ENCODE assay signal across 7 cellular contexts in genomic region chr9:137294684-137295312, GRCh38. TPM values are rescaled to one million over a fixed set of nuclear protein-coding genes. Genes with fewer than 3 reads are reported as not detected.
A peak's percentile ranks its signal among the peaks of the same experiment; 100 is the strongest.
DNase-seq lines count a peak whose midpoint lies in the region; ATAC-seq, FAIRE-seq and TF ChIP-seq lines count a peak whose summit lies in the region.

No MANE protein-coding gene starts in this region.

- H4K8ac ChIP-seq in H1 (ENCODE audit: extremely low read depth, insufficient read depth, low read length), result peak overlapping the region; percentile 83; the same call in 1 of the 2 replicates

- H3K9me2 ChIP-seq in OCI-LY1 (ENCODE audit: low read depth, low read length), result no peaks in the 10 kb centered on the region

- DNase-seq in GM10248 (ENCODE audit: extremely low spot score) (no peak), H1 (ENCODE audit: low read depth in 1 of 2, low spot score in 2 of 2) (no peak), neural crest cell (ENCODE audit: low read depth, low spot score) (no peak), D341Med (ENCODE audit: low spot score) (no peak)

- H3K27me3 Mint-ChIP-seq in neural crest cell (ENCODE audit: low read depth), result peaks cover 21% of the 10 kb centered on the region

- no peaks in the 10 kb centered on the region for H3K79me1 ChIP-seq in H1 (ENCODE audit: low read depth, low read length)

- peak overlapping the region; percentile 6 for H3K4ac ChIP-seq in H1 (replicated peaks; ENCODE audit: insufficient read length, low read depth, low read length)

- peaks cover 30% of the 10 kb centered on the region for H3K4me1 Mint-ChIP-seq in neural crest cell

- H3K18ac ChIP-seq in H1 (ENCODE audit: extremely low read depth, low read length), result peak overlapping the region; percentile 52; the same call in 1 of the 2 replicates

- H3K23me2 ChIP-seq in H1 (ENCODE audit: low read depth, low read length), result peaks cover 4% of the 10 kb centered on the region; the same call in 1 of the 2 replicates

- CTCF ChIA-PET in GM10248 (lab: Yijun Ruan, JAX) (interaction anchor here (0.9 to 1.4 kb wide), 2 partner anchors 128 to 260 kb away, joined by 3 read pairs; partner anchors contain the start of gene EXD3), H1 (lab: Charles Lee; ENCODE audit: partially characterized antibody) (interaction anchor here (0.7 to 2.7 kb wide), 7 partner anchors 24 to 294 kb away, joined by 3 to 7 read pairs (median 3); no protein-coding TSS in a partner anchor)

- H2BK15ac ChIP-seq in H1 (ENCODE audit: low read length), result peak overlapping the region; percentile 95; the same call in 1 of the 2 replicates

- H3F3A ChIP-seq in OCI-LY1 (ENCODE audit: insufficient read depth, low read length), result no peaks in the 10 kb centered on the region

- H3K79me2 ChIP-seq in OCI-LY1 (ENCODE audit: insufficient read depth, low read length) (no peaks in the 10 kb centered on the region), H1 (ENCODE audit: control insufficient read depth in 1 of 2, insufficient read depth in 2 of 2, low read length in 2 of 2) (no peaks in the 10 kb centered on the region)

- H3K9me3 Mint-ChIP-seq in neural crest cell, result no peaks in the 10 kb centered on the region

- H3K9me3 ChIP-seq in OCI-LY1 (ENCODE audit: low read length), result no peaks in the 10 kb centered on the region
- peaks cover 0 to 4% of the 10 kb centered on the region in 2 experiments; a peak in 2 of 4 replicates for H3K9me3 ChIP-seq in H1 (ENCODE audit: insufficient read depth in 2 of 2, low read depth in 1 of 2, low read length in 1 of 2)

- no peak overlapping the region for H4K5ac ChIP-seq in H1 (ENCODE audit: insufficient read length, low read depth, low read length)

- H2BK5ac ChIP-seq in H1 (ENCODE audit: low read depth, low read length), result no peak overlapping the region

- peaks cover 12% of the 10 kb centered on the region; the same call in 1 of the 2 replicates for H3K27me3 ChIP-seq in OCI-LY1 (ENCODE audit: insufficient read depth, low read length)
- H3K27me3 ChIP-seq in H1 (replicated peaks in 1 of 4; ENCODE audit: control insufficient read depth in 3 of 4, extremely low read depth in 1 of 4, insufficient read depth in 3 of 4, low read length in 3 of 4), result peaks cover 0 to 24% (median 12%) of the 10 kb centered on the region in 4 experiments; a peak in 5 of 7 replicates

- H3K56ac ChIP-seq in H1 (replicated peaks; ENCODE audit: insufficient read length, low read depth, low read length), result no peak overlapping the region

- H4K91ac ChIP-seq in H1 (replicated peaks; ENCODE audit: insufficient read length, low read length), result peak overlapping the region; percentile 79

- H3K4me3 ChIP-seq in OCI-LY1 (ENCODE audit: low read depth, low read length, poor library complexity, severe bottlenecking), result no peak overlapping the region
- peak overlapping the region in 2 of 4 experiments; percentile 10 to 60; a peak in 2 of 8 replicates for H3K4me3 ChIP-seq in H1 (ENCODE audit: extremely low read depth in 1 of 4, insufficient read depth in 2 of 4, low read depth in 3 of 4, low read length in 4 of 4)

- H3K4me2 ChIP-seq in OCI-LY1 (ENCODE audit: low read length) (peak overlapping the region; percentile 40; the same call in 1 of the 2 replicates), H1 (ENCODE audit: insufficient read depth in 1 of 2, low read depth in 2 of 2, low read length in 2 of 2) (peak overlapping the region; percentile 30 to 63)

- TF ChIP-seq CTCF in GM10248 (IDR thresholded peaks at IDR 0.05; ENCODE audit: control extremely low read depth, extremely low read depth, low read depth, missing control alignments) (peak; percentile 28), OCI-LY1 (IDR thresholded peaks at IDR 0.05; ENCODE audit: low read length) (no peak), H1 (IDR thresholded peaks at IDR 0.05; ENCODE audit: control extremely low read depth in 1 of 3, insufficient read depth in 1 of 3, low read depth in 1 of 3, low read length in 3 of 3) (peak in 1 of 3 experiments; percentile 18; a peak in 1 of 4 replicates), neural crest cell (conservative IDR thresholded peaks at IDR 0.05) (peak; percentile 45)

- H3K27ac ChIP-seq in OCI-LY1 (ENCODE audit: low read depth, low read length, poor library complexity, severe bottlenecking) (no peak overlapping the region), H1 (ENCODE audit: low read depth, low read length) (no peak overlapping the region)

- H3K9ac ChIP-seq in OCI-LY1 (ENCODE audit: low read length) (no peak overlapping the region), H1 (replicated peaks in 1 of 4; ENCODE audit: extremely low read depth in 1 of 4, low read depth in 3 of 4, low read length in 3 of 4) (no peak overlapping the region)

- peaks cover under 1% of the 10 kb centered on the region for H3K36me3 Mint-ChIP-seq in neural crest cell (ENCODE audit: low read depth)

- H3K36me3 ChIP-seq in OCI-LY1 (ENCODE audit: insufficient read depth, low read length) (no peaks in the 10 kb centered on the region), H1 (ENCODE audit: control insufficient read depth in 2 of 4, insufficient read depth in 4 of 4, low read length in 3 of 4) (no peaks in the 10 kb centered on the region)

- FAIRE-seq in H1 (lab: Jason Lieb, UNC), result no peak

- H2AFZ ChIP-seq in OCI-LY1 (ENCODE audit: low read length) (no peak overlapping the region), H1 (ENCODE audit: low read length) (no peak overlapping the region)

- no peak overlapping the region for H3K27ac Mint-ChIP-seq in neural crest cell (ENCODE audit: unreplicated experiment)

- 40% methylated on average over 32 of the region's 39 CpGs; no CpG with 5 or more reads in 1 of the 2 experiments for WGBS in H1 (ENCODE audit: extremely low coverage in 1 of 2, insufficient coverage in 1 of 2, insufficient read length in 1 of 2, insufficient replicate concordance in 2 of 2, low coverage in 1 of 2, low lambda C conversion rate in 2 of 2, missing lambda C conversion rate in 1 of 2), 2 experiments

- no peak overlapping the region for H3K14ac ChIP-seq in H1 (ENCODE audit: insufficient read length)

- no peak overlapping the region for H3K23ac ChIP-seq in H1 (ENCODE audit: insufficient read length)

- H2BK20ac ChIP-seq in H1 (ENCODE audit: low read length), result peak overlapping the region; percentile 99; the same call in 1 of the 2 replicates

- H2BK120ac ChIP-seq in H1 (replicated peaks; ENCODE audit: low read depth, low read length), result no peak overlapping the region

- ATAC-seq in GM18511 (IDR thresholded peaks at IDR 0.05; ENCODE audit: unreplicated experiment) (no peak), HG02973 (IDR thresholded peaks at IDR 0.05; ENCODE audit: unreplicated experiment) (no peak)

- TF ChIP-seq POLR2A in H1 (IDR thresholded peaks at IDR 0.05; ENCODE audit: control extremely low read depth in 1 of 2, low read depth in 2 of 2, low read length in 2 of 2), result no peak

- TF ChIP-seq RAD21 in H1 (IDR thresholded peaks at IDR 0.05 in 1 of 2, conservative IDR thresholded peaks at IDR 0.05 in 1 of 2; ENCODE audit: low read depth in 2 of 2, low read length in 2 of 2), result peak in 1 of 2 experiments; percentile 39; a peak in 3 of 4 replicates

- POLR2A ChIA-PET in GM10248 (lab: Yijun Ruan, JAX), result interaction anchor here (0.6 kb wide), 1 partner anchor 54 kb away, joined by 3 read pairs; no protein-coding TSS in a partner anchor
- POLR2A ChIA-PET in H1 (lab: Charles Lee; ENCODE audit: partially characterized antibody), result no interaction called here

- H3K4me3 Mint-ChIP-seq in neural crest cell, result peak overlapping the region; percentile 81

- H4K20me1 ChIP-seq in OCI-LY1 (ENCODE audit: insufficient read depth, low read length) (no peaks in the 10 kb centered on the region), H1 (replicated peaks in 1 of 2; ENCODE audit: control insufficient read depth in 1 of 2, insufficient read depth in 2 of 2, low read length in 2 of 2) (peaks cover 3 to 8% of the 10 kb centered on the region in 2 experiments)

- TF ChIP-seq EP300 in H1 (IDR thresholded peaks at IDR 0.05; ENCODE audit: borderline replicate concordance in 1 of 2, low read depth in 2 of 2, low read length in 2 of 2), result no peak

- H2AK5ac ChIP-seq in H1 (ENCODE audit: low read depth, low read length), result no peak overlapping the region

- peak overlapping the region; percentile 94; the same call in 1 of the 2 replicates for H2BK12ac ChIP-seq in H1 (ENCODE audit: low read depth, low read length)

- H3K4me1 ChIP-seq in OCI-LY1 (ENCODE audit: insufficient read depth, low read length, severe bottlenecking) (no peaks in the 10 kb centered on the region), H1 (replicated peaks in 1 of 4; ENCODE audit: control insufficient read depth in 3 of 4, insufficient read depth in 4 of 4, low read length in 3 of 4) (peaks cover 3 to 28% (median 24%) of the 10 kb centered on the region in 4 experiments)

RNA-seq across cellular contexts. Expression of gene NRARP, which starts 7.3 kb away (rescaled TPM):
- 35.4 and 37.2 TPM in 2 replicates for total RNA-seq in H1 (2021; fragmentation: NEBNext Ultra II Directional; extraction: Animal tissue kit (Norgen Biotek cat#: 25700))
- 32.5 and 52.0 TPM in 2 replicates for polyA plus RNA-seq in H1 (2011; rRNA removed)
- polyA plus RNA-seq in H1 (2011; cell fraction: cytosol; rRNA removed), result 27.2 TPM
- polyA plus RNA-seq in H1 (2011; cell fraction: nucleus; rRNA removed), result 23.8 TPM
- 13.6 to 21.0 TPM (median 17.4 TPM) in 4 replicates for polyA plus RNA-seq in H1 (2012, experiment 1 of 2)
- polyA plus RNA-seq in H1 (2012, experiment 2 of 2), result 10.2 TPM
- 18.6 TPM for polyA plus RNA-seq in H1 (2013, experiment 1 of 2)
- polyA plus RNA-seq in H1 (2013, experiment 2 of 2), result 18.9 TPM
- polyA minus RNA-seq in H1 (2011; rRNA and poly(A)+ RNA removed), result 4.4 and 6.2 TPM in 2 replicates
- polyA minus RNA-seq in H1 (2011; cell fraction: cytosol; rRNA and poly(A)+ RNA removed), result 23.5 TPM
- polyA minus RNA-seq in H1 (2011; cell fraction: nucleus; rRNA and poly(A)+ RNA removed), result 36.3 TPM
- 31.7 and 33.7 TPM in 2 replicates for total RNA-seq in neural crest cell

RNA-seq across cellular contexts. Expression of gene TOR4A, which starts 17.3 kb away (rescaled TPM):
- 9.2 and 9.3 TPM in 2 replicates for total RNA-seq in H1 (2021; fragmentation: NEBNext Ultra II Directional; extraction: Animal tissue kit (Norgen Biotek cat#: 25700))
- polyA plus RNA-seq in H1 (2011; rRNA removed), result 8.4 and 11.4 TPM in 2 replicates
- polyA plus RNA-seq in H1 (2011; cell fraction: cytosol; rRNA removed), result 6.6 TPM
- polyA plus RNA-seq in H1 (2011; cell fraction: nucleus; rRNA removed), result 11.1 TPM
- 3.5 to 6.6 TPM (median 5.8 TPM) in 4 replicates for polyA plus RNA-seq in H1 (2012, experiment 1 of 2)
- polyA plus RNA-seq in H1 (2012, experiment 2 of 2), result 5.1 TPM
- 12.1 TPM for polyA plus RNA-seq in H1 (2013, experiment 1 of 2)
- 12.3 TPM for polyA plus RNA-seq in H1 (2013, experiment 2 of 2)
- 2.7 TPM in 2 replicates for polyA minus RNA-seq in H1 (2011; rRNA and poly(A)+ RNA removed)
- polyA minus RNA-seq in H1 (2011; cell fraction: cytosol; rRNA and poly(A)+ RNA removed), result 10.6 TPM
- polyA minus RNA-seq in H1 (2011; cell fraction: nucleus; rRNA and poly(A)+ RNA removed), result 9.7 TPM
- total RNA-seq in neural crest cell, result 0.75 and 0.86 TPM in 2 replicates

RNA-seq across cellular contexts. Expression of gene NELFB, which starts 39.7 kb away (rescaled TPM):
- 70.8 and 78.0 TPM in 2 replicates for total RNA-seq in H1 (2021; fragmentation: NEBNext Ultra II Directional; extraction: Animal tissue kit (Norgen Biotek cat#: 25700))
- polyA plus RNA-seq in H1 (2011; rRNA removed), result 57.6 and 86.5 TPM in 2 replicates
- 76.0 TPM for polyA plus RNA-seq in H1 (2011; cell fraction: cytosol; rRNA removed)
- polyA plus RNA-seq in H1 (2011; cell fraction: nucleus; rRNA removed), result 88.6 TPM
- polyA plus RNA-seq in H1 (2012, experiment 1 of 2), result 60.2 to 87.1 TPM (median 80.4 TPM) in 4 replicates
- polyA plus RNA-seq in H1 (2012, experiment 2 of 2), result 79.8 TPM
- polyA plus RNA-seq in H1 (2013, experiment 1 of 2), result 37.9 TPM
- polyA plus RNA-seq in H1 (2013, experiment 2 of 2), result 37.5 TPM
- polyA minus RNA-seq in H1 (2011; rRNA and poly(A)+ RNA removed), result 38.7 and 47.9 TPM in 2 replicates
- 49.8 TPM for polyA minus RNA-seq in H1 (2011; cell fraction: cytosol; rRNA and poly(A)+ RNA removed)
- 27.2 TPM for polyA minus RNA-seq in H1 (2011; cell fraction: nucleus; rRNA and poly(A)+ RNA removed)
- 76.7 and 79.0 TPM in 2 replicates for total RNA-seq in neural crest cell

RNA-seq across cellular contexts. Expression of gene STPG3, which starts 43.7 kb away (rescaled TPM):
- total RNA-seq in H1 (2021; fragmentation: NEBNext Ultra II Directional; extraction: Animal tissue kit (Norgen Biotek cat#: 25700)), result not detected in 2 replicates
- 0.14 TPM in 1 of 2 replicates, not detected in the other for polyA plus RNA-seq in H1 (2011; rRNA removed)
- polyA plus RNA-seq in H1 (2011; cell fraction: cytosol; rRNA removed), result not detected
- 0.43 TPM for polyA plus RNA-seq in H1 (2011; cell fraction: nucleus; rRNA removed)
- 0.42 to 0.67 TPM (median 0.61 TPM) in 3 of 4 replicates, not detected in the other for polyA plus RNA-seq in H1 (2012, experiment 1 of 2)
- 0.30 TPM for polyA plus RNA-seq in H1 (2012, experiment 2 of 2)
- polyA plus RNA-seq in H1 (2013, experiment 1 of 2), result 0.06 TPM
- not detected for polyA plus RNA-seq in H1 (2013, experiment 2 of 2)
- polyA minus RNA-seq in H1 (2011; rRNA and poly(A)+ RNA removed), result not detected in 2 replicates
- polyA minus RNA-seq in H1 (2011; cell fraction: cytosol; rRNA and poly(A)+ RNA removed), result not detected
- polyA minus RNA-seq in H1 (2011; cell fraction: nucleus; rRNA and poly(A)+ RNA removed), result not detected
- total RNA-seq in neural crest cell, result 0.26 TPM in 1 of 2 replicates, not detected in the other

RNA-seq across cellular contexts. Expression of gene TUBB4B, which starts 53.7 kb away (rescaled TPM):
- 307 and 311 TPM in 2 replicates for total RNA-seq in H1 (2021; fragmentation: NEBNext Ultra II Directional; extraction: Animal tissue kit (Norgen Biotek cat#: 25700))
- polyA plus RNA-seq in H1 (2011; rRNA removed), result 280 and 342 TPM in 2 replicates
- polyA plus RNA-seq in H1 (2011; cell fraction: cytosol; rRNA removed), result 348 TPM
- polyA plus RNA-seq in H1 (2011; cell fraction: nucleus; rRNA removed), result 340 TPM
- polyA plus RNA-seq in H1 (2012, experiment 1 of 2), result 226 to 351 TPM (median 341 TPM) in 4 replicates
- 349 TPM for polyA plus RNA-seq in H1 (2012, experiment 2 of 2)
- polyA plus RNA-seq in H1 (2013, experiment 1 of 2), result 214 TPM
- polyA plus RNA-seq in H1 (2013, experiment 2 of 2), result 205 TPM
- polyA minus RNA-seq in H1 (2011; rRNA and poly(A)+ RNA removed), result 150 and 158 TPM in 2 replicates
- polyA minus RNA-seq in H1 (2011; cell fraction: cytosol; rRNA and poly(A)+ RNA removed), result 145 TPM
- 92.9 TPM for polyA minus RNA-seq in H1 (2011; cell fraction: nucleus; rRNA and poly(A)+ RNA removed)
- total RNA-seq in neural crest cell, result 329 and 336 TPM in 2 replicates
